22 cellular contexts compared by ENCODE assay signal in genomic region chr17:79655672-79656290, GRCh38. TPM values are rescaled to one million over a fixed set of nuclear protein-coding genes. Genes with fewer than 3 reads are reported as not detected.
DNase-seq lines count a peak whose midpoint lies in the region; ATAC-seq and TF ChIP-seq lines count a peak whose summit lies in the region.
"Had no signal": no experiment of that assay in that cellular context is flagged by ENCODE, and none has a peak within 500 bp of the region (broad histone marks: within the 10 kb centered on the region; RNA-seq: fewer than 3 reads in every experiment).

No MANE protein-coding gene starts in this region.

- 86% methylated on average over 8 of the region's 8 CpGs for WGBS in hepatocyte (ENCODE audit: low lambda C conversion rate, missing lambda C conversion rate)

- H3K27ac Mint-ChIP-seq in endothelial cell (ENCODE audit: unreplicated experiment) (no peak overlapping the region), type B pancreatic cell (no peak overlapping the region)
- H3K27ac Mint-ChIP-seq: CD8-positive, alpha-beta memory T cell; HFFc6 had no signal

- peak; percentile 18 for DNase-seq in activated CD8-positive, alpha-beta memory T cell treated with anti-CD3 and anti-CD28 coated beads, Interleukin-2, amount 50 U/mL, for 48 hours
- no peak for DNase-seq in activated CD8-positive, alpha-beta memory T cell treated with anti-CD3 and anti-CD28 coated beads, Interleukin-2, amount 50 U/mL, for 4 hours
- no peak for DNase-seq in endothelial cell (ENCODE audit: low spot score)
- peak; percentile 19 for DNase-seq in posterior vena cava (ENCODE audit: low spot score)
- peak; percentile 52 for DNase-seq in type B pancreatic cell (ENCODE audit: extremely low spot score, unreplicated experiment)
- DNase-seq in left ventricle myocardium inferior = no peak
- DNase-seq in hepatocyte (ENCODE audit: low spot score) = no peak
- no peak for DNase-seq in foreskin keratinocyte
- DNase-seq: CD8-positive, alpha-beta memory T cell; DMS79 treated with DMSO at 0.1 percent for 48 hours; GOT3; HFFc6; MV-4-11; NCI-H1436 treated with DMSO at 0.1 percent for 48 hours; NCI-H2081; NCI-H510A; NCI-H774; PC-3 had no signal

- no peaks in the 10 kb centered on the region for H3K4me1 ChIP-seq in left ventricle myocardium inferior
- H3K4me1 ChIP-seq in hepatocyte (ENCODE audit: insufficient read depth) = no peaks in the 10 kb centered on the region
- H3K4me1 ChIP-seq in foreskin keratinocyte = no peaks in the 10 kb centered on the region

- H3K4me3 Mint-ChIP-seq in endothelial cell (ENCODE audit: unreplicated experiment) (peak overlapping the region; percentile 15), type B pancreatic cell (no peak overlapping the region)
- H3K4me3 Mint-ChIP-seq: CD8-positive, alpha-beta memory T cell; HFFc6 had no signal

- H3K36me3 ChIP-seq in left ventricle myocardium inferior (no peaks in the 10 kb centered on the region), hepatocyte (replicated peaks; ENCODE audit: insufficient read depth, low read depth) (no peaks in the 10 kb centered on the region)
- H3K36me3 ChIP-seq: BLaER1 had no signal

- H4K20me1 ChIP-seq in hepatocyte (ENCODE audit: insufficient read depth, poor library complexity, severe bottlenecking) = no peaks in the 10 kb centered on the region
- H4K20me1 ChIP-seq: BLaER1 had no signal

- ATAC-seq in foreskin keratinocyte = no peak
- ATAC-seq: K562, PC-3 had no signal

- H3K79me2 ChIP-seq in hepatocyte = no peaks in the 10 kb centered on the region

- no peak overlapping the region for H3K4me3 ChIP-seq in left ventricle myocardium inferior
- no peak overlapping the region for H3K4me3 ChIP-seq in hepatocyte
- H3K4me3 ChIP-seq: BLaER1, K562 had no signal

- H3K27me3 ChIP-seq in left ventricle myocardium inferior (ENCODE audit: low read depth) (peaks cover 84% of the 10 kb centered on the region), hepatocyte (no peaks in the 10 kb centered on the region), foreskin keratinocyte (no peaks in the 10 kb centered on the region)

- H3K9me3 Mint-ChIP-seq in endothelial cell (ENCODE audit: unreplicated experiment) (no peaks in the 10 kb centered on the region), type B pancreatic cell (peaks cover 8% of the 10 kb centered on the region)

- H3K27me3 Mint-ChIP-seq in endothelial cell (ENCODE audit: unreplicated experiment) (peaks cover 1% of the 10 kb centered on the region), type B pancreatic cell (peaks cover 17% of the 10 kb centered on the region)

- H2AFZ ChIP-seq in hepatocyte = no peak overlapping the region

- no peaks in the 10 kb centered on the region for H3K9me2 ChIP-seq in hepatocyte (replicated peaks; ENCODE audit: insufficient read depth)

- H3K9me3 ChIP-seq in left ventricle myocardium inferior (replicated peaks) (peaks cover 11% of the 10 kb centered on the region), hepatocyte (ENCODE audit: low read depth) (no peaks in the 10 kb centered on the region)

- H3K27ac ChIP-seq in left ventricle myocardium inferior (replicated peaks) = no peak overlapping the region
- H3K27ac ChIP-seq in hepatocyte = no peak overlapping the region
- no peak overlapping the region for H3K27ac ChIP-seq in foreskin keratinocyte
- H3K27ac ChIP-seq: BLaER1 had no signal

- H3K4me1 Mint-ChIP-seq in endothelial cell (ENCODE audit: unreplicated experiment) = peaks cover 8% of the 10 kb centered on the region
- H3K4me1 Mint-ChIP-seq in type B pancreatic cell (ENCODE audit: unreplicated experiment) = peaks cover 15% of the 10 kb centered on the region
- H3K4me1 Mint-ChIP-seq: CD8-positive, alpha-beta memory T cell had no signal

- H3K36me3 Mint-ChIP-seq in endothelial cell (ENCODE audit: low read depth, unreplicated experiment) (no peaks in the 10 kb centered on the region), type B pancreatic cell (no peaks in the 10 kb centered on the region)

- TF ChIP-seq CTCF in endothelial cell (IDR thresholded peaks at IDR 0.05; ENCODE audit: unreplicated experiment) (no peak), type B pancreatic cell (conservative IDR thresholded peaks at IDR 0.05) (no peak), left ventricle myocardium inferior (IDR thresholded peaks at IDR 0.05; ENCODE audit: borderline replicate concordance) (no peak), hepatocyte (IDR thresholded peaks at IDR 0.05; ENCODE audit: poor library complexity) (no peak), foreskin keratinocyte (conservative IDR thresholded peaks at IDR 0.05) (no peak)

- intact Hi-C loops in posterior vena cava (cut with DNase I) (no loop called here), left ventricle myocardium inferior (cut with micrococcal nuclease) (no loop called here)

- no peak overlapping the region for H3K4me2 ChIP-seq in hepatocyte
- H3K4me2 ChIP-seq: BLaER1 had no signal

RNA-seq across cellular contexts. Expression of gene RBFOX3, which starts 44.9 kb away (rescaled TPM):
- total RNA-seq in endothelial cell (ENCODE audit: unreplicated experiment) (2.3 TPM), posterior vena cava (10 to 100 TPM in 1 of 2 donors, 1 to 10 TPM in 1; 7.1 to 21.6 TPM), type B pancreatic cell (ENCODE audit: low replicate concordance) (1.6 and 2.0 TPM in 2 replicates), left ventricle myocardium inferior (not detected), hepatocyte (not detected in 2 replicates), foreskin keratinocyte (not detected in 2 replicates)
- polyA plus RNA-seq in hepatocyte (0.22 and 1.6 TPM in 2 replicates), foreskin keratinocyte (not detected in 2 replicates)
- total RNA-seq: A172; CD8-positive, alpha-beta memory T cell; G401; HFFc6; K562; PC-3 had no signal
- polyA plus RNA-seq: CD8-positive, alpha-beta memory T cell; K562 had no signal

Comparison
In these comparisons a context has a peak if more than half of its experiments do, and no peak if none do; other contexts are left out.
1. DNase-seq: peak in activated CD8-positive, alpha-beta memory T cell treated with anti-CD3 and anti-CD28 coated beads, Interleukin-2, amount 50 U/mL, for 48 hours (single experiment), posterior vena cava (single experiment) and type B pancreatic cell (single experiment); none in activated CD8-positive, alpha-beta memory T cell treated with anti-CD3 and anti-CD28 coated beads, Interleukin-2, amount 50 U/mL, for 4 hours (single experiment), endothelial cell (single experiment), left ventricle myocardium inferior (single experiment), hepatocyte (single experiment) and foreskin keratinocyte (0 of 2).